In genomic region chrX:57629438-57629837, GRCh38 we compare ENCODE assay signal across 15 cellular contexts. TPM values are rescaled to one million over a fixed set of nuclear protein-coding genes. Genes with fewer than 3 reads are reported as not detected.
"Had no signal": no experiment of that assay in that cellular context is flagged by ENCODE, and none has a peak within 500 bp of the region (broad histone marks: within the 10 kb centered on the region; RNA-seq: fewer than 3 reads in every experiment).

No MANE protein-coding gene starts in this region.

RNA-seq across cellular contexts. Expression of gene NLRP2B, which starts 50.6 kb away (rescaled TPM):
- total RNA-seq: activated B cell treated with CpG ODN at 0.5 μM for 24 hours; activated CD4-positive, alpha-beta memory T cell treated with anti-CD3 and anti-CD28 coated beads for 36 hours; activated CD4-positive, alpha-beta memory T cell treated with anti-CD3 and anti-CD28 coated beads, Interleukin-2, amount 10 ng/mL, durations not matched to agents 7 days and 5 days; activated CD4-positive, alpha-beta T cell treated with anti-CD3 and anti-CD28 coated beads for 36 hours; activated CD4-positive, alpha-beta T cell treated with anti-CD3 and anti-CD28 coated beads, Interleukin-2, amount 10 ng/mL, durations not matched to agents 24 days and 14 days; activated CD4-positive, alpha-beta T cell treated with anti-CD3 and anti-CD28 coated beads, Interleukin-2, amount 10 ng/mL, durations not matched to agents 7 days and 5 days; activated CD8-positive, alpha-beta memory T cell treated with anti-CD3 and anti-CD28 coated beads for 36 hours; activated CD8-positive, alpha-beta memory T cell treated with anti-CD3 and anti-CD28 coated beads, Interleukin-2, amount 10 ng/mL, durations not matched to agents 7 days and 5 days; activated CD8-positive, alpha-beta T cell treated with anti-CD3 and anti-CD28 coated beads for 36 hours; activated CD8-positive, alpha-beta T cell treated with anti-CD3 and anti-CD28 coated beads, Interleukin-2, amount 10 ng/mL, durations not matched to agents 7 days and 5 days; T-cell; T-helper 1 cell treated with Interleukin-12 subunit alpha and Interleukin-12 subunit beta and Interleukin-4 antibody, amounts not matched to agents 30 ng/mL and 1 ng/mL, for 36 hours; T-helper 17 cell; T-helper 2 cell treated with Interferon-gamma antibody and Interleukin-4, amounts not matched to agents 100 ng/mL and 5 ng/mL, for 36 hours; WTC11 had no signal
